16 cellular contexts compared by ENCODE assay signal in the genomic region with DNA sequence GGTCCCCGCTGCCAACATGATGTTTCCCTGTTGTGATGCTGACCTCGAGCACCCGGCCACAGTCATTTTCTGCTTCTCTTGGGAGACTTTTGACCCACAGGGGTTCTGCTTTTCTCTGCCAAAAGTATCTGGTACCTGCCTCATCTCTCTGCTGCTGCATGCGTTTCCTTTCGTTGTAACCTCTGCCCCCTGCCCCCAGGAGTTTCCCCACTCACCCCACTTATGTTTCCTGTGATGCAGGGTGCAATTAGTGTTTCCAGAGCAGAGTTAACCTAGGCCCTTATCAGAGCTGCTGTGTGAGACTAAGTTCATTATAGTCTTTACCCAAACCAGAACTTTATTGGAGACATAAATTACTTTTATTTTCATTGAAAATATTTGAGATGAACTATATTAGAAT.
DNase-seq lines count a peak whose midpoint lies in the region; ATAC-seq lines count a peak whose summit lies in the region.
"Had no signal": no experiment of that assay in that cellular context is flagged by ENCODE, and none has a peak within 500 bp of the region (broad histone marks: within the 10 kb centered on the region; RNA-seq: fewer than 3 reads in every experiment).

No MANE protein-coding gene starts in this region.

- H3K27ac Mint-ChIP-seq in activated CD8-positive, alpha-beta memory T cell treated with anti-CD3 and anti-CD28 coated beads, Interleukin-2, amount 10 ng/mL, durations not matched to agents 7 days and 5 days, result peak overlapping the region; percentile 26
- peak overlapping the region in 6 of 7 donors; percentile 9 to 87 (median 61) for H3K27ac Mint-ChIP-seq in CD4-positive, alpha-beta memory T cell
- peak overlapping the region; percentile 1 for H3K27ac Mint-ChIP-seq in activated CD8-positive, alpha-beta T cell treated with anti-CD3 and anti-CD28 coated beads, Interleukin-2, amount 10 ng/mL, durations not matched to agents 7 days and 5 days
- peak overlapping the region in 7 of 10 donors; percentile 37 to 88 (median 61) for H3K27ac Mint-ChIP-seq in naive thymus-derived CD8-positive, alpha-beta T cell
- H3K27ac Mint-ChIP-seq: CD14-positive monocyte, H9 had no signal

- POLR2A ChIA-PET in CD4-positive, alpha-beta memory T cell (lab: Charles Lee; ENCODE audit: partially characterized antibody), result no interaction called here
- POLR2A ChIA-PET in activated CD8-positive, alpha-beta T cell treated with anti-CD3 and anti-CD28 coated beads, Interleukin-2, amount 10 ng/mL, durations not matched to agents 7 days and 5 days (lab: Charles Lee), result no interaction called here
- POLR2A ChIA-PET in naive thymus-derived CD8-positive, alpha-beta T cell (lab: Charles Lee), result no interaction called here

- H3K27me3 Mint-ChIP-seq in activated CD8-positive, alpha-beta memory T cell treated with anti-CD3 and anti-CD28 coated beads, Interleukin-2, amount 10 ng/mL, durations not matched to agents 7 days and 5 days, result no peaks in the 10 kb centered on the region
- H3K27me3 Mint-ChIP-seq in CD4-positive, alpha-beta memory T cell, result no peaks in the 10 kb centered on the region
- H3K27me3 Mint-ChIP-seq in activated CD8-positive, alpha-beta T cell treated with anti-CD3 and anti-CD28 coated beads, Interleukin-2, amount 10 ng/mL, durations not matched to agents 7 days and 5 days (ENCODE audit: low read depth), result no peaks in the 10 kb centered on the region
- H3K27me3 Mint-ChIP-seq in naive thymus-derived CD8-positive, alpha-beta T cell, result no peaks in the 10 kb centered on the region

- peaks cover 7% of the 10 kb centered on the region for H3K4me1 ChIP-seq in CD4-positive, alpha-beta memory T cell (ENCODE audit: insufficient read depth, low read length)

- no peaks in the 10 kb centered on the region for H3K27me3 ChIP-seq in CD4-positive, alpha-beta memory T cell (ENCODE audit: insufficient read depth, low read length)

- H3K4me1 Mint-ChIP-seq in activated CD8-positive, alpha-beta memory T cell treated with anti-CD3 and anti-CD28 coated beads, Interleukin-2, amount 10 ng/mL, durations not matched to agents 7 days and 5 days, result peaks cover 12% of the 10 kb centered on the region
- H3K4me1 Mint-ChIP-seq in CD4-positive, alpha-beta memory T cell, result peaks cover 10 to 30% (median 21%) of the 10 kb centered on the region in 4 donors
- peaks cover 21% of the 10 kb centered on the region for H3K4me1 Mint-ChIP-seq in activated CD8-positive, alpha-beta T cell treated with anti-CD3 and anti-CD28 coated beads, Interleukin-2, amount 10 ng/mL, durations not matched to agents 7 days and 5 days (ENCODE audit: low read depth)
- peaks cover 12 to 21% (median 17%) of the 10 kb centered on the region in 4 donors for H3K4me1 Mint-ChIP-seq in naive thymus-derived CD8-positive, alpha-beta T cell
- H3K4me1 Mint-ChIP-seq: CD14-positive monocyte had no signal

- CTCF ChIA-PET in activated CD8-positive, alpha-beta memory T cell treated with anti-CD3 and anti-CD28 coated beads, Interleukin-2, amount 10 ng/mL, durations not matched to agents 7 days and 5 days (lab: Charles Lee), result interaction anchor here (1.3 kb wide), 1 partner anchor 147 kb away, joined by 3 read pairs; no protein-coding TSS in a partner anchor
- CTCF ChIA-PET in CD4-positive, alpha-beta memory T cell (lab: Charles Lee; ENCODE audit: partially characterized antibody), result no interaction called here
- CTCF ChIA-PET in activated CD8-positive, alpha-beta T cell treated with anti-CD3 and anti-CD28 coated beads, Interleukin-2, amount 10 ng/mL, durations not matched to agents 7 days and 5 days (lab: Charles Lee), result interaction anchor here (0.7 to 1.8 kb wide), 3 partner anchors 11 to 18 kb away, joined by 3 to 4 read pairs (median 3); no protein-coding TSS in a partner anchor

- H3K27ac ChIP-seq in CD4-positive, alpha-beta memory T cell (ENCODE audit: low read depth, low read length), result no peak overlapping the region
- H3K27ac ChIP-seq: PC-9 had no signal

- no peak for DNase-seq in activated CD8-positive, alpha-beta memory T cell treated with anti-CD3 and anti-CD28 coated beads, Interleukin-2, amount 10 ng/mL, durations not matched to agents 7 days and 5 days
- no peak for DNase-seq in activated CD8-positive, alpha-beta memory T cell treated with anti-CD3 and anti-CD28 coated beads for 24 hours
- DNase-seq in CD4-positive, alpha-beta memory T cell, result no peak
- DNase-seq in activated CD8-positive, alpha-beta T cell treated with anti-CD3 and anti-CD28 coated beads, Interleukin-2, amount 10 ng/mL, durations not matched to agents 7 days and 5 days, result peak; percentile 42
- no peak for DNase-seq in naive thymus-derived CD8-positive, alpha-beta T cell
- no peak for DNase-seq in activated CD4-positive, CD25-positive, alpha-beta regulatory T cell (lab: John Stamatoyannopoulos, UW)
- no peak for DNase-seq in 8988T
- DNase-seq: ACHN, AML-193, H9, NCI-H1048, NCI-H146, NCI-H510A treated with DMSO at 0.1 percent for 48 hours, NCI-H82, PC-9 had no signal

- H3K4me3 ChIP-seq in CD4-positive, alpha-beta memory T cell (ENCODE audit: low read length in 2 of 2), result no peak overlapping the region
- H3K4me3 ChIP-seq: PC-9 had no signal

- no peaks in the 10 kb centered on the region for H3K9me3 Mint-ChIP-seq in activated CD8-positive, alpha-beta memory T cell treated with anti-CD3 and anti-CD28 coated beads, Interleukin-2, amount 10 ng/mL, durations not matched to agents 7 days and 5 days (ENCODE audit: low read depth)
- no peaks in the 10 kb centered on the region for H3K9me3 Mint-ChIP-seq in CD4-positive, alpha-beta memory T cell
- no peaks in the 10 kb centered on the region for H3K9me3 Mint-ChIP-seq in activated CD8-positive, alpha-beta T cell treated with anti-CD3 and anti-CD28 coated beads, Interleukin-2, amount 10 ng/mL, durations not matched to agents 7 days and 5 days (ENCODE audit: insufficient read depth)
- no peaks in the 10 kb centered on the region for H3K9me3 Mint-ChIP-seq in naive thymus-derived CD8-positive, alpha-beta T cell
- H3K9me3 Mint-ChIP-seq: H9 had no signal

- no peaks in the 10 kb centered on the region for H3K9me3 ChIP-seq in CD4-positive, alpha-beta memory T cell (ENCODE audit: control insufficient read depth in 1 of 2, low read length in 2 of 2)

- H3K36me3 ChIP-seq in CD4-positive, alpha-beta memory T cell (ENCODE audit: insufficient read depth, low read length), result peaks cover 45% of the 10 kb centered on the region

- ATAC-seq in activated CD8-positive, alpha-beta memory T cell treated with anti-CD3 and anti-CD28 coated beads, Interleukin-2, amount 10 ng/mL, durations not matched to agents 7 days and 5 days, result no peak
- peak; percentile 67 for ATAC-seq in activated CD8-positive, alpha-beta T cell treated with anti-CD3 and anti-CD28 coated beads, Interleukin-2, amount 10 ng/mL, durations not matched to agents 7 days and 5 days
- ATAC-seq in naive thymus-derived CD8-positive, alpha-beta T cell, result peak; percentile 77 to 80

- intact Hi-C loops in CD4-positive, alpha-beta memory T cell (cut with micrococcal nuclease), result loop anchor here (5.0 kb wide), 1 partner anchor 152 kb away; no protein-coding TSS in a partner anchor

- H3K4me3 Mint-ChIP-seq in activated CD8-positive, alpha-beta memory T cell treated with anti-CD3 and anti-CD28 coated beads, Interleukin-2, amount 10 ng/mL, durations not matched to agents 7 days and 5 days, result no peak overlapping the region
- H3K4me3 Mint-ChIP-seq in CD4-positive, alpha-beta memory T cell, result peak overlapping the region in 3 of 8 donors; percentile 3 to 50 (median 17)
- H3K4me3 Mint-ChIP-seq in activated CD8-positive, alpha-beta T cell treated with anti-CD3 and anti-CD28 coated beads, Interleukin-2, amount 10 ng/mL, durations not matched to agents 7 days and 5 days, result no peak overlapping the region
- peak overlapping the region in 3 of 10 donors; percentile 14 to 21 (median 19) for H3K4me3 Mint-ChIP-seq in naive thymus-derived CD8-positive, alpha-beta T cell
- H3K4me3 Mint-ChIP-seq: CD14-positive monocyte, H9 had no signal

- H3K36me3 Mint-ChIP-seq in activated CD8-positive, alpha-beta memory T cell treated with anti-CD3 and anti-CD28 coated beads, Interleukin-2, amount 10 ng/mL, durations not matched to agents 7 days and 5 days, result peaks cover 15% of the 10 kb centered on the region
- peaks cover 65 to 85% of the 10 kb centered on the region in 2 donors for H3K36me3 Mint-ChIP-seq in CD4-positive, alpha-beta memory T cell
- peaks cover 41% of the 10 kb centered on the region for H3K36me3 Mint-ChIP-seq in activated CD8-positive, alpha-beta T cell treated with anti-CD3 and anti-CD28 coated beads, Interleukin-2, amount 10 ng/mL, durations not matched to agents 7 days and 5 days (ENCODE audit: low read depth)
- peaks cover 0 to 83% (median 23%) of the 10 kb centered on the region in 3 donors for H3K36me3 Mint-ChIP-seq in naive thymus-derived CD8-positive, alpha-beta T cell
- H3K36me3 Mint-ChIP-seq: CD14-positive monocyte had no signal

Comparison
In these comparisons a context has a peak if more than half of its experiments do, and no peak if none do; other contexts are left out.
1. H3K27ac Mint-ChIP-seq: peak in every context shown above with its lines; median percentile 61 in CD4-positive, alpha-beta memory T cell; 61 in naive thymus-derived CD8-positive, alpha-beta T cell; 26 in activated CD8-positive, alpha-beta memory T cell treated with anti-CD3 and anti-CD28 coated beads, Interleukin-2, amount 10 ng/mL, durations not matched to agents 7 days and 5 days; 1 in activated CD8-positive, alpha-beta T cell treated with anti-CD3 and anti-CD28 coated beads, Interleukin-2, amount 10 ng/mL, durations not matched to agents 7 days and 5 days.